8 cellular contexts compared by ENCODE assay signal in the genomic region with DNA sequence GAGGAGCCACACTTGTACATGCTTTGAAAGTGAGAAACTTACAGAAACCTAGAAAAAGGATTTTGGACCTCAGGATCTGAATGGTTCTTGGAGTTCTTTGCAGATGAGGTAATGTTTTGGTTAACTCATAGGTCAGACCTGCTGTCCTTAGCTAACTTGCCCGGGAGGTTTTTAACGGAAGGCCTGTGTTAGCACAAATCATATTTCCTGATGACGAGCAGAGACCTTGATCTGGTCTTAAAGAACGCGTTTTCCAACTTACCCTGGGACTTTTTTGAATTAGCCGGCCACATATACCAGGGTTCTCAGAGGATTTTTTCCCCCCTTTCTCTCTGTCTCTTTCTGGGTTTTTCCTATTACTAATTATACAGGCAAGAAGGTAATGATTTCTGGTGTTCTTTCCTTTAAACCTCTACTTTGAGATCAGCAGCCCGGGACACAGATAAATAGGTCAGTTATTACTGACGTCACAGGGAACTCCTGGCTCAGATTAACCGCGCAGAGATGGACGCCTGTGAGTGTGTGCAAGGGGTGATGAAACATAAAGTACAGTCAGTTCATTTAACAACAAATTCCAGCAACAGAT.
DNase-seq lines count a peak whose midpoint lies in the region; ATAC-seq and TF ChIP-seq lines count a peak whose summit lies in the region.

No MANE protein-coding gene starts in this region.

- H3K4me3 ChIP-seq in colonic mucosa (no peak overlapping the region), mucosa of descending colon (no peak overlapping the region), H7 (ENCODE audit: insufficient read depth, low read depth, low read length) (no peak overlapping the region)

- in situ Hi-C loops in ACHN (cut with HindIII; ENCODE audit: low pct_ligation_motif_present, low pct_unique_long_range_greater_than_20kb, low sequenced_read_pairs) = no loop called here

- no peaks in the 10 kb centered on the region for H3K9me3 ChIP-seq in colonic mucosa
- no peaks in the 10 kb centered on the region for H3K9me3 ChIP-seq in mucosa of descending colon

- H3K9ac ChIP-seq in colonic mucosa (ENCODE audit: low read depth in 2 of 2, low read length in 2 of 2) = peak overlapping the region in 1 of 2 donors; percentile 36

- TF ChIP-seq CTCF in colonic mucosa (IDR thresholded peaks at IDR 0.05) (no peak), mucosa of descending colon (IDR thresholded peaks at IDR 0.05) (no peak)

- no peaks in the 10 kb centered on the region for H3K27me3 ChIP-seq in colonic mucosa
- no peaks in the 10 kb centered on the region for H3K27me3 ChIP-seq in H7 (ENCODE audit: control insufficient read depth, insufficient read depth, low read length)

- H3K4me1 ChIP-seq in colonic mucosa (no peaks in the 10 kb centered on the region), mucosa of descending colon (ENCODE audit: low read depth) (peaks cover 13% of the 10 kb centered on the region)

- peak overlapping the region; percentile 33 for H3K27ac ChIP-seq in colonic mucosa

- no peaks in the 10 kb centered on the region for H3K36me3 ChIP-seq in colonic mucosa
- H3K36me3 ChIP-seq in mucosa of descending colon (ENCODE audit: low read depth) = no peaks in the 10 kb centered on the region
- no peaks in the 10 kb centered on the region; the same call in 1 of the 2 replicates for H3K36me3 ChIP-seq in H7 (replicated peaks; ENCODE audit: control insufficient read depth, insufficient read depth, low read length)

- intact Hi-C loops in colonic mucosa (cut with DNase I) (no loop called here), mucosa of descending colon (cut with DNase I, micrococcal nuclease) (no loop called here)

- ATAC-seq in HG03175 (IDR thresholded peaks at IDR 0.05; ENCODE audit: unreplicated experiment) (peak; percentile 41), mucosa of descending colon (peak; percentile 75)

- peak; percentile 92 for DNase-seq in ACHN
- DNase-seq in colonic mucosa = no peak
- DNase-seq in mucosa of descending colon = no peak
- DNase-seq in H7 = no peak
- no peak for DNase-seq in NCI-H446 (lab: John Stamatoyannopoulos, UW)
- no peak for DNase-seq in iPS-NIHi11 (ENCODE audit: low spot score)
- no peak for DNase-seq in stimulated activated CD4-positive, alpha-beta T cell treated with anti-CD3 and anti-CD28 coated beads, Interleukin-4, amount 100 ng/mL, for 1 hour
